9 cellular contexts compared by ENCODE assay signal in genomic region chr6:27872634-27873028, GRCh38. TPM values are rescaled to one million over a fixed set of nuclear protein-coding genes. Genes with fewer than 3 reads are reported as not detected.
DNase-seq lines count a peak whose midpoint lies in the region; ATAC-seq lines count a peak whose summit lies in the region.
"Had no signal": no experiment of that assay in that cellular context is flagged by ENCODE, and none has a peak within 500 bp of the region (broad histone marks: within the 10 kb centered on the region; RNA-seq: fewer than 3 reads in every experiment).

No MANE protein-coding gene starts in this region.

- DNase-seq in activated CD4-positive, alpha-beta memory T cell treated with anti-CD3 and anti-CD28 coated beads for 36 hours, result peak; percentile 58
- no peak for DNase-seq in stimulated activated naive CD8-positive, alpha-beta T cell treated with anti-CD3 and anti-CD28 coated beads, Interleukin-15, Interleukin-2, amounts not matched to agents 100 U/mL and 50 U/mL, for 24 hours
- DNase-seq in NCI-H524 (lab: John Stamatoyannopoulos, UW), result no peak

- peak overlapping the region; percentile 60 for H3K4me3 ChIP-seq in iPS-11a (ENCODE audit: low read depth, low read length)
- H3K4me3 ChIP-seq: SK-N-MC had no signal

- CTCF ChIA-PET in activated CD4-positive, alpha-beta memory T cell treated with anti-CD3 and anti-CD28 coated beads for 36 hours (lab: Charles Lee), result interaction anchor here (0.8 to 11.3 kb wide), 10 partner anchors 17 to 746 kb away, joined by 3 to 121 read pairs (median 5); a partner anchor contains a TSS

- H3K27ac Mint-ChIP-seq in activated CD4-positive, alpha-beta memory T cell treated with anti-CD3 and anti-CD28 coated beads for 36 hours, result peak overlapping the region; percentile 99

- H3K27me3 Mint-ChIP-seq in activated CD4-positive, alpha-beta memory T cell treated with anti-CD3 and anti-CD28 coated beads for 36 hours, result peaks cover 5% of the 10 kb centered on the region

- H3K36me3 Mint-ChIP-seq in activated CD4-positive, alpha-beta memory T cell treated with anti-CD3 and anti-CD28 coated beads for 36 hours, result peaks cover 16% of the 10 kb centered on the region

- intact Hi-C loops in activated CD4-positive, alpha-beta memory T cell treated with anti-CD3 and anti-CD28 coated beads for 36 hours (cut with micrococcal nuclease), result loop anchor here (1.0 to 5.0 kb wide), 6 partner anchors 18 to 1715 kb away; a partner anchor contains a TSS

- peak overlapping the region; percentile 81 for H3K4me3 Mint-ChIP-seq in activated CD4-positive, alpha-beta memory T cell treated with anti-CD3 and anti-CD28 coated beads for 36 hours

- peaks cover 28% of the 10 kb centered on the region for H3K4me1 Mint-ChIP-seq in activated CD4-positive, alpha-beta memory T cell treated with anti-CD3 and anti-CD28 coated beads for 36 hours (ENCODE audit: low read depth)

- H3K9me3 Mint-ChIP-seq in activated CD4-positive, alpha-beta memory T cell treated with anti-CD3 and anti-CD28 coated beads for 36 hours, result no peaks in the 10 kb centered on the region

- POLR2A ChIA-PET in activated CD4-positive, alpha-beta memory T cell treated with anti-CD3 and anti-CD28 coated beads for 36 hours (lab: Charles Lee), result interaction anchor here (0.8 to 12.2 kb wide), 17 partner anchors 9 to 1829 kb away, joined by 3 to 507 read pairs (median 6); a partner anchor contains a TSS

- ATAC-seq in GM18508 (IDR thresholded peaks at IDR 0.05; ENCODE audit: insufficient read depth, unreplicated experiment) (peak; percentile 13), HG02981 (IDR thresholded peaks at IDR 0.05; ENCODE audit: unreplicated experiment) (peak; percentile 23), GM18868 (IDR thresholded peaks at IDR 0.05; ENCODE audit: unreplicated experiment) (no peak), GM18858 (IDR thresholded peaks at IDR 0.05; ENCODE audit: unreplicated experiment) (no peak)
- peak; percentile 47 for ATAC-seq in stimulated activated naive CD8-positive, alpha-beta T cell treated with anti-CD3 and anti-CD28 coated beads, Interleukin-15, Interleukin-2, amounts not matched to agents 100 U/mL and 50 U/mL, for 24 hours

RNA-seq across cellular contexts. Expression of gene OR2B2, which starts 39.6 kb away (rescaled TPM):
- total RNA-seq in activated CD4-positive, alpha-beta memory T cell treated with anti-CD3 and anti-CD28 coated beads for 36 hours, result not detected

Comparison
In these comparisons a context has a peak if more than half of its experiments do, and no peak if none do; other contexts are left out.
1. ATAC-seq: peak in GM18508 (single experiment), HG02981 (single experiment) and stimulated activated naive CD8-positive, alpha-beta T cell treated with anti-CD3 and anti-CD28 coated beads, Interleukin-15, Interleukin-2, amounts not matched to agents 100 U/mL and 50 U/mL, for 24 hours (single experiment); none in GM18868 (single experiment) and GM18858 (single experiment).